Comparison of ENCODE assay signal across 8 cellular contexts in the genomic region with DNA sequence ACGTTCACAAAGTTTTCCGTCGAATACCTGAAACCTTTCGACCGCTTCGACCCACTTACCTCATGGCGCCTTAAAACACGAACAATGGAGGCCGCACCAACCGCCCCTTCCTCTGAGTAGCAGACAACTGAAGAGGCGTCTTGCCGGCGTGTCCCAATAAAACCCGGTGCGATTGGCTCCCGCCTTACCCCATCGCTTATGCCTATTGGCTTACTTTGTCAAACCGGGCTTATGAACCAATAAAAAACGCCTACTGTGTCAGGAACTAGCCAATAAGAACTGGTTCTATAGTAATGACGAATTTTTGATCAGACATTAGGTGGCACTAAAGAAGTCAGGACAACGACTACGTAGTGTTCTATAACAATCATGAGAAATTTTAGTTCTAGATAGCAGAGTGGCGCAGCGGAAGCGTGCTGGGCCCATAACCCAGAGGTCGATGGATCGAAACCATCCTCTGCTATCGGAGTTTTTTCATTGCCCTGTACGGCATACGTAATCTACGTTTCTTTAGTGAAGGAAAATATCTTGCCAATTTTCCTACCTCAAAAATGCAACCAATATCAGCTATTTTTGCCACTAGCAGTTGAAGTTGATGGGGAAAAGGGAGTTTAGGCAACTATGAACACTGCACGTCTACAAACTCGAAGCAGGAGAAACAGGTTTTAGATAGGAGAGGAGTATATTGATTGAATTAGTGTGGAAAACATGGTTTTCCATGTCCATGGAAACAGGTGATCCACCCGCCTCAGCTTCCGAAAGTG. TPM values are rescaled to one million over a fixed set of nuclear protein-coding genes. Genes with fewer than 3 reads are reported as not detected.
DNase-seq lines count a peak whose midpoint lies in the region; TF ChIP-seq lines count a peak whose summit lies in the region.

Gene ILF2, minus strand, starts transcription at position 135 of the 764 bp plus-strand sequence. Its CDS starts 71 bp downstream, at position 64.

- H3K79me1 ChIP-seq in mesenchymal stem cell (replicated peaks; ENCODE audit: low read length, poor library complexity, severe bottlenecking), result peaks cover 12% of the 10 kb centered on the region

- H3K27ac ChIP-seq in mesenchymal stem cell (ENCODE audit: low read length, poor library complexity, severe bottlenecking), result peak within 1 kb of the TSS; percentile 75

- peak within 1 kb of the TSS; percentile 87 for H4K8ac ChIP-seq in mesenchymal stem cell (ENCODE audit: low read length)

- H3K9ac ChIP-seq in endocrine pancreas (ENCODE audit: control insufficient read depth, insufficient read depth, low read length) (peak within 1 kb of the TSS; percentile 96), mesenchymal stem cell (ENCODE audit: low read length) (peak within 1 kb of the TSS; percentile 94)

- H3K4me1 ChIP-seq in endocrine pancreas (ENCODE audit: control insufficient read depth, insufficient read depth, low read length) (no peaks in the 10 kb centered on the region), mesenchymal stem cell (ENCODE audit: control insufficient read depth, insufficient read depth, low read depth, low read length) (peaks cover 4% of the 10 kb centered on the region)

- H3K14ac ChIP-seq in mesenchymal stem cell (ENCODE audit: low read length in 2 of 2), result peak within 1 kb of the TSS in 1 of 2 experiments; percentile 75

- no peak within 1 kb of the TSS for H2BK5ac ChIP-seq in mesenchymal stem cell (ENCODE audit: low read depth, low read length, poor library complexity, severe bottlenecking)

- under 1% methylated on average over 27 of the region's 35 CpGs for WGBS in mesenchymal stem cell

- TF ChIP-seq CTCF in GM20000 (IDR thresholded peaks at IDR 0.05; ENCODE audit: extremely low read depth, missing control alignments), result peak; percentile 19

- H3K9me3 ChIP-seq in endocrine pancreas (ENCODE audit: control insufficient read depth, low read length) (no peaks in the 10 kb centered on the region), mesenchymal stem cell (ENCODE audit: control insufficient read depth, low read length) (no peaks in the 10 kb centered on the region)

- H3K4ac ChIP-seq in mesenchymal stem cell (ENCODE audit: low read depth in 1 of 2, low read length in 2 of 2), result peak within 1 kb of the TSS; percentile 13 to 96

- H4K91ac ChIP-seq in mesenchymal stem cell (ENCODE audit: low read length), result no peak within 1 kb of the TSS

- DNase-seq in COR-L47 (lab: John Stamatoyannopoulos, UW) (peak; percentile 99), GM20000 (ENCODE audit: low spot score) (peak; percentile 96), HT-29 (ENCODE audit: low spot score) (peak; percentile 99), mesenchymal stem cell (peak; percentile 100)
- peak; percentile 91 for DNase-seq in NK-92 treated with Interleukin-12 subunit alpha and Interleukin-12 subunit beta, amount 100 ng/mL, for 24 hours (lab: John Stamatoyannopoulos, UW)
- peak; percentile 91 for DNase-seq in stimulated activated CD8-positive, alpha-beta memory T cell treated with anti-CD3 and anti-CD28 coated beads, Interleukin-12 subunit alpha, Interleukin-12 subunit beta, amount 100 ng/mL, for 4 hours (ENCODE audit: low read depth)

- no peak within 1 kb of the TSS for H2BK120ac ChIP-seq in mesenchymal stem cell (ENCODE audit: low read depth, low read length)

- H2AFZ ChIP-seq in mesenchymal stem cell (ENCODE audit: low read depth, low read length), result no peak within 1 kb of the TSS

- CTCF ChIA-PET in activated CD8-positive, alpha-beta memory T cell treated with anti-CD3 and anti-CD28 coated beads for 36 hours (lab: Charles Lee), result interaction anchor here (1.0 to 2.2 kb wide), 4 partner anchors 10 to 316 kb away, joined by 3 to 7 read pairs (median 5); partner anchors contain the start of gene CHTOP

- H3K4me3 ChIP-seq in endocrine pancreas (ENCODE audit: control insufficient read depth, insufficient read depth, low read length) (peak within 1 kb of the TSS; percentile 86), mesenchymal stem cell (ENCODE audit: insufficient read depth in 1 of 2, low read depth in 1 of 2, low read length in 2 of 2) (peak within 1 kb of the TSS; percentile 93 to 99)

- H3K27me3 ChIP-seq in endocrine pancreas (ENCODE audit: control insufficient read depth, insufficient read depth, low read length) (no peaks in the 10 kb centered on the region), mesenchymal stem cell (ENCODE audit: control insufficient read depth in 1 of 2, insufficient read depth in 1 of 2, low read length in 2 of 2) (no peaks in the 10 kb centered on the region)

- POLR2A ChIA-PET in activated CD8-positive, alpha-beta memory T cell treated with anti-CD3 and anti-CD28 coated beads for 36 hours (lab: Charles Lee), result interaction anchor here (1.0 to 1.4 kb wide), 3 partner anchors 12 to 37 kb away, joined by 3 to 6 read pairs (median 3); partner anchors contain the start of genes CHTOP and SNAPIN

- no peak within 1 kb of the TSS for H2BK15ac ChIP-seq in mesenchymal stem cell (ENCODE audit: low read depth, poor library complexity, severe bottlenecking)

- H2AK5ac ChIP-seq in mesenchymal stem cell (ENCODE audit: low read length, severe bottlenecking), result peak within 1 kb of the TSS; percentile 44

- peak within 1 kb of the TSS in 1 of 2 experiments; percentile 31 for H2BK12ac ChIP-seq in mesenchymal stem cell (ENCODE audit: low read length in 2 of 2)

- H3K36me3 ChIP-seq in endocrine pancreas (ENCODE audit: control insufficient read depth, insufficient read depth, low read length), result peaks cover 6% of the 10 kb centered on the region
- peaks cover 26 to 38% of the 10 kb centered on the region in 2 experiments for H3K36me3 ChIP-seq in mesenchymal stem cell (ENCODE audit: control insufficient read depth in 1 of 2, insufficient read depth in 2 of 2, low read depth in 1 of 2, low read length in 2 of 2)

- peak within 1 kb of the TSS in 1 of 2 experiments; percentile 73 for H3K18ac ChIP-seq in mesenchymal stem cell (ENCODE audit: low read depth in 1 of 2, low read length in 2 of 2)

- H3K4me2 ChIP-seq in mesenchymal stem cell (ENCODE audit: low read length, poor library complexity, severe bottlenecking), result peak within 1 kb of the TSS; percentile 95

- H3K23ac ChIP-seq in mesenchymal stem cell (ENCODE audit: low read length in 2 of 2), result peak within 1 kb of the TSS in 1 of 2 experiments; percentile 40

RNA-seq across cellular contexts. Expression of gene ILF2, which starts in this region (rescaled TPM):
- total RNA-seq in HT-29 (2014; rRNA removed; shearing (Covaris generic)), result 144 and 159 TPM in 2 replicates
- 100 to 1,000 TPM; 372 to 384 TPM for total RNA-seq in activated CD8-positive, alpha-beta memory T cell treated with anti-CD3 and anti-CD28 coated beads for 36 hours
- polyA plus RNA-seq in mesenchymal stem cell (2013, experiment 1 of 2), result 125 TPM
- polyA plus RNA-seq in mesenchymal stem cell (2013, experiment 2 of 2), result 126 TPM

Comparison
In these comparisons a context has a peak if more than half of its experiments do, and no peak if none do; other contexts are left out.
1. Peak in every context shown above with its lines: DNase-seq, H3K4me3 ChIP-seq and H3K27ac ChIP-seq.